ENCODE assay signal across 10 cellular contexts in genomic region chr12:49902399-49903350, GRCh38. TPM values are rescaled to one million over a fixed set of nuclear protein-coding genes. Genes with fewer than 3 reads are reported as not detected.
DNase-seq lines count a peak whose midpoint lies in the region; ATAC-seq lines count a peak whose summit lies in the region.
"Had no signal": no experiment of that assay in that cellular context is flagged by ENCODE, and none has a peak within 500 bp of the region (broad histone marks: within the 10 kb centered on the region; RNA-seq: fewer than 3 reads in every experiment).

No MANE protein-coding gene starts in this region.

- no peak overlapping the region for H4K91ac ChIP-seq in trophoblast cell (ENCODE audit: low read depth, low read length)

- no peak overlapping the region for H2BK5ac ChIP-seq in trophoblast cell (ENCODE audit: low read depth, low read length, poor library complexity)

- no peak overlapping the region for H2BK12ac ChIP-seq in trophoblast cell (ENCODE audit: low read length)

- peak overlapping the region; percentile 10 for H3K4me3 Mint-ChIP-seq in activated naive CD4-positive, alpha-beta T cell treated with anti-CD3 and anti-CD28 coated beads for 36 hours
- peak overlapping the region; percentile 76 for H3K4me3 Mint-ChIP-seq in central memory CD8-positive, alpha-beta T cell
- H3K4me3 Mint-ChIP-seq in stimulated activated naive B cell treated with anti-CD40 and anti-IgM and Interleukin-4, amounts not matched to agents 10 μg/mL and 1 μg/mL and 100 μg/mL, for 72 hours: peak overlapping the region; percentile 54 to 73
- no peak overlapping the region for H3K4me3 Mint-ChIP-seq in activated T-helper 2 cell treated with anti-CD3 and anti-CD28 coated beads, Interferon-gamma antibody, Interleukin-2, Interleukin-4, amounts not matched to agents 10 μg/mL and 5 μg/mL and 100 μg/mL, durations not matched to agents 14 hours and 24 hours and 36 hours (ENCODE audit: low read depth)

- no peak overlapping the region for H2BK120ac ChIP-seq in trophoblast cell (ENCODE audit: insufficient read depth, low read length, poor library complexity)

- no peaks in the 10 kb centered on the region for H3K9me3 Mint-ChIP-seq in activated naive CD4-positive, alpha-beta T cell treated with anti-CD3 and anti-CD28 coated beads for 36 hours
- no peaks in the 10 kb centered on the region for H3K9me3 Mint-ChIP-seq in central memory CD8-positive, alpha-beta T cell
- no peaks in the 10 kb centered on the region for H3K9me3 Mint-ChIP-seq in stimulated activated naive B cell treated with anti-CD40 and anti-IgM and Interleukin-4, amounts not matched to agents 10 μg/mL and 1 μg/mL and 100 μg/mL, for 72 hours
- H3K9me3 Mint-ChIP-seq in activated T-helper 2 cell treated with anti-CD3 and anti-CD28 coated beads, Interferon-gamma antibody, Interleukin-2, Interleukin-4, amounts not matched to agents 10 μg/mL and 5 μg/mL and 100 μg/mL, durations not matched to agents 14 hours and 24 hours and 36 hours: no peaks in the 10 kb centered on the region

- peaks cover 12% of the 10 kb centered on the region for H3K27me3 ChIP-seq in trophoblast cell (ENCODE audit: insufficient read depth, low read length)

- no peaks in the 10 kb centered on the region for H3K4me1 ChIP-seq in trophoblast cell (ENCODE audit: control insufficient read depth in 1 of 2, insufficient read depth in 2 of 2, low read length in 2 of 2)

- no peak for DNase-seq in activated naive CD4-positive, alpha-beta T cell treated with anti-CD3 and anti-CD28 coated beads for 36 hours
- DNase-seq in activated naive CD4-positive, alpha-beta T cell (lab: John Stamatoyannopoulos, UW): no peak
- DNase-seq in central memory CD8-positive, alpha-beta T cell (ENCODE audit: low spot score in 2 of 2): no peak
- DNase-seq in inferior parietal cortex (ENCODE audit: extremely low spot score): peak; percentile 55
- no peak for DNase-seq in stimulated activated naive B cell treated with anti-CD40 and anti-IgM and Interleukin-4, amounts not matched to agents 10 μg/mL and 1 μg/mL and 100 μg/mL, for 72 hours
- no peak for DNase-seq in trophoblast cell
- no peak for DNase-seq in activated T-helper 2 cell treated with anti-CD3 and anti-CD28 coated beads, Interferon-gamma antibody, Interleukin-2, Interleukin-4, amounts not matched to agents 10 μg/mL and 5 μg/mL and 100 μg/mL, durations not matched to agents 14 hours and 24 hours and 36 hours (ENCODE audit: low spot score)
- DNase-seq in activated CD4-positive, CD25-positive, alpha-beta regulatory T cell (lab: John Stamatoyannopoulos, UW): no peak
- DNase-seq: MV-4-11 had no signal

- no peak overlapping the region for H3K23ac ChIP-seq in trophoblast cell (ENCODE audit: low read length)

- H3K4me1 Mint-ChIP-seq in activated naive CD4-positive, alpha-beta T cell treated with anti-CD3 and anti-CD28 coated beads for 36 hours (ENCODE audit: low read depth): peaks cover 9% of the 10 kb centered on the region
- H3K4me1 Mint-ChIP-seq in central memory CD8-positive, alpha-beta T cell: peaks cover 13% of the 10 kb centered on the region
- H3K4me1 Mint-ChIP-seq in stimulated activated naive B cell treated with anti-CD40 and anti-IgM and Interleukin-4, amounts not matched to agents 10 μg/mL and 1 μg/mL and 100 μg/mL, for 72 hours: peaks cover 9 to 12% of the 10 kb centered on the region in 2 donors
- H3K4me1 Mint-ChIP-seq in activated T-helper 2 cell treated with anti-CD3 and anti-CD28 coated beads, Interferon-gamma antibody, Interleukin-2, Interleukin-4, amounts not matched to agents 10 μg/mL and 5 μg/mL and 100 μg/mL, durations not matched to agents 14 hours and 24 hours and 36 hours (ENCODE audit: low read depth): peaks cover 8% of the 10 kb centered on the region

- no peak for ATAC-seq in central memory CD8-positive, alpha-beta T cell (replicated peaks; ENCODE audit: extremely low read depth, poor library complexity, severe bottlenecking)
- ATAC-seq in stimulated activated naive B cell treated with anti-CD40 and anti-IgM and Interleukin-4, amounts not matched to agents 10 μg/mL and 1 μg/mL and 100 μg/mL, for 72 hours (replicated peaks): no peak

- H3K79me2 ChIP-seq in trophoblast cell (ENCODE audit: control insufficient read depth, insufficient read depth, low read length, poor library complexity): no peaks in the 10 kb centered on the region

- no peak overlapping the region for H3K4me2 ChIP-seq in trophoblast cell (ENCODE audit: low read length)

- H3K9ac ChIP-seq in trophoblast cell (ENCODE audit: low read length): no peak overlapping the region

- no peak overlapping the region for H2AFZ ChIP-seq in trophoblast cell (ENCODE audit: insufficient read depth, low read length, poor library complexity)

- intact Hi-C loops in activated naive CD4-positive, alpha-beta T cell treated with anti-CD3 and anti-CD28 coated beads for 36 hours (cut with micrococcal nuclease): no loop called here
- intact Hi-C loops in activated T-helper 2 cell treated with anti-CD3 and anti-CD28 coated beads, Interferon-gamma antibody, Interleukin-2, Interleukin-4, amounts not matched to agents 10 μg/mL and 5 μg/mL and 100 μg/mL, durations not matched to agents 14 hours and 24 hours and 36 hours (cut with micrococcal nuclease): no loop called here

- H3K36me3 Mint-ChIP-seq in activated naive CD4-positive, alpha-beta T cell treated with anti-CD3 and anti-CD28 coated beads for 36 hours (ENCODE audit: low read depth): no peaks in the 10 kb centered on the region
- no peaks in the 10 kb centered on the region for H3K36me3 Mint-ChIP-seq in central memory CD8-positive, alpha-beta T cell (ENCODE audit: insufficient read depth)
- no peaks in the 10 kb centered on the region for H3K36me3 Mint-ChIP-seq in stimulated activated naive B cell treated with anti-CD40 and anti-IgM and Interleukin-4, amounts not matched to agents 10 μg/mL and 1 μg/mL and 100 μg/mL, for 72 hours
- H3K36me3 Mint-ChIP-seq in activated T-helper 2 cell treated with anti-CD3 and anti-CD28 coated beads, Interferon-gamma antibody, Interleukin-2, Interleukin-4, amounts not matched to agents 10 μg/mL and 5 μg/mL and 100 μg/mL, durations not matched to agents 14 hours and 24 hours and 36 hours (ENCODE audit: low read depth): no peaks in the 10 kb centered on the region

- no peak overlapping the region for H3K27ac ChIP-seq in trophoblast cell (ENCODE audit: low read depth, low read length)

- CTCF ChIA-PET in activated naive CD4-positive, alpha-beta T cell treated with anti-CD3 and anti-CD28 coated beads for 36 hours (lab: Charles Lee): interaction anchor here (1.4 kb wide), 1 partner anchor 10 kb away, joined by 4 read pairs; no protein-coding TSS in a partner anchor

- no peak overlapping the region for H4K12ac ChIP-seq in trophoblast cell (ENCODE audit: low read depth, low read length)

- no peak overlapping the region for H3K18ac ChIP-seq in trophoblast cell (ENCODE audit: low read length)

- H3K79me1 ChIP-seq in trophoblast cell (ENCODE audit: low read length): no peaks in the 10 kb centered on the region

- no peak overlapping the region for H3K14ac ChIP-seq in trophoblast cell (ENCODE audit: low read length)

- no peaks in the 10 kb centered on the region for H3K36me3 ChIP-seq in trophoblast cell (ENCODE audit: control insufficient read depth in 1 of 2, insufficient read depth in 2 of 2, low read length in 2 of 2)

- no peak overlapping the region for H3K27ac Mint-ChIP-seq in activated naive CD4-positive, alpha-beta T cell treated with anti-CD3 and anti-CD28 coated beads for 36 hours
- no peak overlapping the region for H3K27ac Mint-ChIP-seq in central memory CD8-positive, alpha-beta T cell (ENCODE audit: low read depth)
- H3K27ac Mint-ChIP-seq in stimulated activated naive B cell treated with anti-CD40 and anti-IgM and Interleukin-4, amounts not matched to agents 10 μg/mL and 1 μg/mL and 100 μg/mL, for 72 hours: peak overlapping the region; percentile 27
- no peak overlapping the region for H3K27ac Mint-ChIP-seq in activated T-helper 2 cell treated with anti-CD3 and anti-CD28 coated beads, Interferon-gamma antibody, Interleukin-2, Interleukin-4, amounts not matched to agents 10 μg/mL and 5 μg/mL and 100 μg/mL, durations not matched to agents 14 hours and 24 hours and 36 hours

- H3K27me3 Mint-ChIP-seq in activated naive CD4-positive, alpha-beta T cell treated with anti-CD3 and anti-CD28 coated beads for 36 hours (ENCODE audit: low read depth): no peaks in the 10 kb centered on the region
- H3K27me3 Mint-ChIP-seq in central memory CD8-positive, alpha-beta T cell: peaks cover 29% of the 10 kb centered on the region
- peaks cover 50 to 75% of the 10 kb centered on the region in 2 donors for H3K27me3 Mint-ChIP-seq in stimulated activated naive B cell treated with anti-CD40 and anti-IgM and Interleukin-4, amounts not matched to agents 10 μg/mL and 1 μg/mL and 100 μg/mL, for 72 hours
- peaks cover 33% of the 10 kb centered on the region for H3K27me3 Mint-ChIP-seq in activated T-helper 2 cell treated with anti-CD3 and anti-CD28 coated beads, Interferon-gamma antibody, Interleukin-2, Interleukin-4, amounts not matched to agents 10 μg/mL and 5 μg/mL and 100 μg/mL, durations not matched to agents 14 hours and 24 hours and 36 hours (ENCODE audit: low read depth)

- no peak overlapping the region for H3K4me3 ChIP-seq in trophoblast cell (ENCODE audit: low read depth, low read length)

- WGBS in trophoblast cell (ENCODE audit: extremely low coverage, insufficient coverage, insufficient read length): no CpG with 5 or more reads among the region's 16 CpGs

- H3K9me3 ChIP-seq in trophoblast cell (ENCODE audit: insufficient read depth, low read depth, low read length): peaks cover 6% of the 10 kb centered on the region

- H2AK5ac ChIP-seq in trophoblast cell (ENCODE audit: low read length): no peak overlapping the region

- H3K4ac ChIP-seq in trophoblast cell (ENCODE audit: low read depth, low read length): no peak overlapping the region

- H4K8ac ChIP-seq in trophoblast cell (ENCODE audit: low read depth, low read length): no peak overlapping the region

RNA-seq across cellular contexts. Expression of gene FAIM2, which starts 1.0 kb away (rescaled TPM):
- under 1 TPM; 0.17 to 0.42 TPM for total RNA-seq in activated naive CD4-positive, alpha-beta T cell treated with anti-CD3 and anti-CD28 coated beads for 36 hours
- not detected in 2 replicates for polyA plus RNA-seq in trophoblast cell (2013)
- total RNA-seq in activated T-helper 2 cell treated with anti-CD3 and anti-CD28 coated beads, Interferon-gamma antibody, Interleukin-2, Interleukin-4, amounts not matched to agents 10 μg/mL and 5 μg/mL and 100 μg/mL, durations not matched to agents 14 hours and 24 hours and 36 hours: 0.05 and 0.23 TPM in 2 replicates

RNA-seq across cellular contexts. Expression of gene AQP2, which starts 47.9 kb away (rescaled TPM):
- not detected for total RNA-seq in activated naive CD4-positive, alpha-beta T cell treated with anti-CD3 and anti-CD28 coated beads for 36 hours
- polyA plus RNA-seq in trophoblast cell (2013): not detected in 2 replicates
- total RNA-seq in activated T-helper 2 cell treated with anti-CD3 and anti-CD28 coated beads, Interferon-gamma antibody, Interleukin-2, Interleukin-4, amounts not matched to agents 10 μg/mL and 5 μg/mL and 100 μg/mL, durations not matched to agents 14 hours and 24 hours and 36 hours: not detected in 2 replicates

RNA-seq across cellular contexts. Expression of gene AQP5, which starts 59.0 kb away (rescaled TPM):
- total RNA-seq in activated naive CD4-positive, alpha-beta T cell treated with anti-CD3 and anti-CD28 coated beads for 36 hours: not detected
- polyA plus RNA-seq in trophoblast cell (2013): not detected in 2 replicates
- total RNA-seq in activated T-helper 2 cell treated with anti-CD3 and anti-CD28 coated beads, Interferon-gamma antibody, Interleukin-2, Interleukin-4, amounts not matched to agents 10 μg/mL and 5 μg/mL and 100 μg/mL, durations not matched to agents 14 hours and 24 hours and 36 hours: not detected in 2 replicates
- total RNA-seq: smooth muscle cell had no signal
- polyA plus RNA-seq: smooth muscle cell had no signal

RNA-seq across cellular contexts. Expression of gene BCDIN3D, which starts 59.8 kb away (rescaled TPM):
- total RNA-seq in activated naive CD4-positive, alpha-beta T cell treated with anti-CD3 and anti-CD28 coated beads for 36 hours: 1 to 10 TPM; 2.4 to 4.1 TPM
- 1.9 and 2.1 TPM in 2 replicates for polyA plus RNA-seq in trophoblast cell (2013)
- 3.8 and 4.2 TPM in 2 replicates for total RNA-seq in activated T-helper 2 cell treated with anti-CD3 and anti-CD28 coated beads, Interferon-gamma antibody, Interleukin-2, Interleukin-4, amounts not matched to agents 10 μg/mL and 5 μg/mL and 100 μg/mL, durations not matched to agents 14 hours and 24 hours and 36 hours
